In the genomic region with DNA sequence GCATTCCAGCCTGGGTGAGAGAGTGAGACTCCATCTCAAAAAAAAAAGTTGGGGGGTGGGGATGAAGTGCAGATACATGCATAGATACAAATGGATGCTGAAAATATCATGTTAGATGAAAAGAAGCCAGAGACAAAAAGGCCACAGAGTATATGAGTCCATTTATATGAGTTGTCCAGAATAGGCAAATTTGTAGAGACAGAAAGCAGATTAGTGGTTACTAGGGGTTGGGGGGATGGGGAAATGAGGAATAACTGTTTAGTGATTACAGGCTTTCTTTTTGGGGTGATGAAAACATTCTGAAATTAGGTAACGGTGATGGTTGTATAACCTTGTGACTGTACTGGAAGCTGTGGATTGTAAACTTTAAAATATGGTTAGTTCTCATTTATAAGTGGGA, we compare ENCODE assay signal across 29 cellular contexts.
"Had no signal": no experiment of that assay in that cellular context is flagged by ENCODE, and none has a peak within 500 bp of the region (broad histone marks: within the 10 kb centered on the region; RNA-seq: fewer than 3 reads in every experiment).

No MANE protein-coding gene starts in this region.

- ATAC-seq: activated CD8-positive, alpha-beta T cell treated with anti-CD3 and anti-CD28 coated beads for 36 hours; activated T-cell treated with anti-CD3 and anti-CD28 coated beads, Interleukin-2, amount 50 U/mL, for 72 hours; activated T-helper 17 cell treated with anti-CD3 and anti-CD28 coated beads, Interleukin-2, amount 50 U/mL, for 72 hours had no signal

- H2AFZ ChIP-seq: PC-9 had no signal

- DNase-seq: activated CD4-positive, alpha-beta T cell treated with anti-CD3 and anti-CD28 coated beads, Interleukin-2, amount 10 ng/mL, durations not matched to agents 24 days and 14 days; activated CD4-positive, alpha-beta T cell treated with anti-CD3 and anti-CD28 coated beads, Interleukin-2, amount 50 U/mL, for 4 hours; activated CD8-positive, alpha-beta T cell treated with anti-CD3 and anti-CD28 coated beads for 36 hours; activated effector memory CD4-positive, alpha-beta T cell treated with anti-CD3 and anti-CD28 coated beads, Interleukin-2, amount 50 U/mL, for 16 hours; activated naive CD4-positive, alpha-beta T cell; activated naive CD4-positive, alpha-beta T cell treated with anti-CD3 and anti-CD28 coated beads, Interleukin-2, amount 50 U/mL, for 16 hours; activated naive CD8-positive, alpha-beta T cell treated with anti-CD3 and anti-CD28 coated beads for 36 hours; activated T-cell treated with anti-CD3 and anti-CD28 coated beads, Interleukin-2, amount 50 U/mL, for 1 hour; activated T-cell treated with anti-CD3 and anti-CD28 coated beads, Interleukin-2, amount 50 U/mL, for 72 hours; amniotic stem cell; NCI-H1105; NCI-H1417 treated with DMSO at 0.1 percent for 48 hours; NCI-H187 treated with DMSO at 0.1 percent for 48 hours; NCI-H2081; NCI-H2171 treated with DMSO at 0.1 percent for 48 hours; NCI-H2227 treated with DMSO at 0.1 percent for 48 hours; NCI-H446 treated with DMSO at 0.1 percent for 48 hours; NCI-H524; NCI-H69; NCI-H82; PC-9; Right ventricle myocardium superior had no signal

- H3K36me3 ChIP-seq: ascending aorta, cardiac muscle cell had no signal

- H3K4me3 ChIP-seq: ascending aorta, cardiac muscle cell, coronary artery, PC-9, SK-N-MC had no signal

- H3K27ac ChIP-seq: ascending aorta, cardiac muscle cell, coronary artery, PC-9, SK-N-MC had no signal

- H3K9me3 ChIP-seq: ascending aorta had no signal

- FAIRE-seq: RCC 7860, TTC549 had no signal

- H3K27me3 ChIP-seq: ascending aorta, cardiac muscle cell had no signal

- H3K4me2 ChIP-seq: PC-9 had no signal
